ENCODE assay signal across 15 cellular contexts in genomic region chr10:129530486-129531065, GRCh38.
A peak's percentile ranks its signal among the peaks of the same experiment; 100 is the strongest.
DNase-seq lines count a peak whose midpoint lies in the region; ATAC-seq and TF ChIP-seq lines count a peak whose summit lies in the region.
"Had no signal": no experiment of that assay in that cellular context is flagged by ENCODE, and none has a peak within 500 bp of the region (broad histone marks: within the 10 kb centered on the region; RNA-seq: fewer than 3 reads in every experiment).

No MANE protein-coding gene starts in this region.

- H3K9me3 Mint-ChIP-seq in GM23338 = no peaks in the 10 kb centered on the region
- peaks cover 0 to 19% (median 5%) of the 10 kb centered on the region in 8 donors for H3K9me3 Mint-ChIP-seq in CD4-positive, alpha-beta memory T cell

- H3K9me2 ChIP-seq in GM23338 (ENCODE audit: insufficient read depth) = 0 out of 2 replicates have a peak, but pooled peaks cover 8% of the 10 kb centered on the region

- CTCF ChIA-PET in RWPE1 (lab: Yijun Ruan, JAX) = no interaction called here
- CTCF ChIA-PET in CD4-positive, alpha-beta memory T cell (lab: Charles Lee; ENCODE audit: partially characterized antibody) = no interaction called here

- H3K27me3 ChIP-seq in GM23338 (ENCODE audit: insufficient read depth) (no peaks in the 10 kb centered on the region), mesenchymal stem cell (ENCODE audit: control insufficient read depth in 1 of 2, insufficient read depth in 1 of 2, low read length in 2 of 2) (no peaks in the 10 kb centered on the region)
- H3K27me3 ChIP-seq in CD4-positive, alpha-beta memory T cell (ENCODE audit: insufficient read depth, low read length) = no peaks in the 10 kb centered on the region

- H2BK15ac ChIP-seq in mesenchymal stem cell (ENCODE audit: low read depth, poor library complexity, severe bottlenecking) = no peak overlapping the region

- DNase-seq in AG10803 (ENCODE audit: low read depth) (peak; percentile 52), GM23338 (ENCODE audit: low spot score) (no peak), RWPE1 (ENCODE audit: low spot score) (no peak), mesenchymal stem cell (no peak), NCI-H526 treated with DMSO at 0.1 percent for 48 hours (lab: John Stamatoyannopoulos, UW) (no peak), erythroblast (lab: John Stamatoyannopoulos, UW) (no peak)
- no peak for DNase-seq in CD4-positive, alpha-beta memory T cell
- DNase-seq: COR-L47, DMS53, HFFc6, NCI-H1417 treated with DMSO at 0.1 percent for 48 hours, NCI-H2029, NCI-H510A treated with DMSO at 0.1 percent for 48 hours, RPMI8226 had no signal

- H3K79me1 ChIP-seq in mesenchymal stem cell (replicated peaks; ENCODE audit: low read length, poor library complexity, severe bottlenecking) = peaks cover 53% of the 10 kb centered on the region

- H3K18ac ChIP-seq in mesenchymal stem cell (ENCODE audit: low read depth in 1 of 2, low read length in 2 of 2) = no peak overlapping the region

- no peaks in the 10 kb centered on the region for H3F3A ChIP-seq in GM23338 (replicated peaks; ENCODE audit: low read depth)

- H3K36me3 ChIP-seq in GM23338 (ENCODE audit: insufficient read depth) = no peaks in the 10 kb centered on the region
- peaks cover 3 to 13% of the 10 kb centered on the region in 2 experiments for H3K36me3 ChIP-seq in mesenchymal stem cell (ENCODE audit: control insufficient read depth in 1 of 2, insufficient read depth in 2 of 2, low read depth in 1 of 2, low read length in 2 of 2)
- H3K36me3 ChIP-seq in CD4-positive, alpha-beta memory T cell (ENCODE audit: insufficient read depth, low read length) = no peaks in the 10 kb centered on the region

- TF ChIP-seq CTCF in AG10803 (conservative IDR thresholded peaks at IDR 0.05; ENCODE audit: low read length) (no peak), GM23338 (conservative IDR thresholded peaks at IDR 0.05; ENCODE audit: low read depth in 2 of 2) (no peak), RWPE1 (conservative IDR thresholded peaks at IDR 0.05; ENCODE audit: low read depth) (no peak)

- ATAC-seq in GM23338 = no peak
- no peak for ATAC-seq in HG03039 (IDR thresholded peaks at IDR 0.05; ENCODE audit: unreplicated experiment)

- H3K4me1 ChIP-seq in GM23338 (ENCODE audit: insufficient read depth) (peaks cover 4% of the 10 kb centered on the region; the same call in 1 of the 2 replicates), mesenchymal stem cell (ENCODE audit: control insufficient read depth, insufficient read depth, low read depth, low read length) (peaks cover 27% of the 10 kb centered on the region)
- H3K4me1 ChIP-seq in CD4-positive, alpha-beta memory T cell (ENCODE audit: insufficient read depth, low read length) = no peaks in the 10 kb centered on the region

- H3K4me3 ChIP-seq in AG10803 (ENCODE audit: low read length) (no peak overlapping the region), GM23338 (no peak overlapping the region), mesenchymal stem cell (ENCODE audit: insufficient read depth in 1 of 2, low read depth in 1 of 2, low read length in 2 of 2) (no peak overlapping the region)
- H3K4me3 ChIP-seq in CD4-positive, alpha-beta memory T cell (ENCODE audit: low read length in 2 of 2) = no peak overlapping the region

- POLR2A ChIA-PET in RWPE1 (lab: Yijun Ruan, JAX; ENCODE audit: low non-redundant PET) = no interaction called here
- POLR2A ChIA-PET in CD4-positive, alpha-beta memory T cell (lab: Charles Lee; ENCODE audit: partially characterized antibody) = no interaction called here

- H4K20me1 ChIP-seq in GM23338 (replicated peaks; ENCODE audit: insufficient read depth) = no peaks in the 10 kb centered on the region

- H3K4ac ChIP-seq in mesenchymal stem cell (ENCODE audit: low read depth in 1 of 2, low read length in 2 of 2) = no peak overlapping the region

- intact Hi-C loops in CD4-positive, alpha-beta memory T cell (cut with micrococcal nuclease) = no loop called here

- no peak overlapping the region for H3K9ac ChIP-seq in mesenchymal stem cell (ENCODE audit: low read length)

- H3K27ac Mint-ChIP-seq in GM23338 = 0 out of 2 replicates have a peak overlapping the region, but pooled peaks have one; percentile 64
- H3K27ac Mint-ChIP-seq in CD4-positive, alpha-beta memory T cell = no peak overlapping the region
- H3K27ac Mint-ChIP-seq: HFFc6 had no signal

- no peak for TF ChIP-seq POLR2A in erythroblast (IDR thresholded peaks at IDR 0.05; ENCODE audit: low read length)

- no peak overlapping the region for H3K4me2 ChIP-seq in GM23338
- no peak overlapping the region for H3K4me2 ChIP-seq in mesenchymal stem cell (ENCODE audit: low read length, poor library complexity, severe bottlenecking)

- H3K4me1 Mint-ChIP-seq in GM23338 = peaks cover 23% of the 10 kb centered on the region
- H3K4me1 Mint-ChIP-seq in CD4-positive, alpha-beta memory T cell = peaks cover 6 to 30% (median 10%) of the 10 kb centered on the region in 4 donors

- H4K91ac ChIP-seq in mesenchymal stem cell (ENCODE audit: low read length) = no peak overlapping the region

- peaks cover 6% of the 10 kb centered on the region; the same call in 2 of the 3 replicates for H3K36me3 Mint-ChIP-seq in GM23338 (ENCODE audit: low read depth)
- H3K36me3 Mint-ChIP-seq in CD4-positive, alpha-beta memory T cell = peaks cover 19 to 49% of the 10 kb centered on the region in 2 donors

- H3K27me3 Mint-ChIP-seq in GM23338 (ENCODE audit: insufficient read depth, low read depth, poor library complexity) = no peaks in the 10 kb centered on the region
- H3K27me3 Mint-ChIP-seq in CD4-positive, alpha-beta memory T cell = no peaks in the 10 kb centered on the region

- H3K23ac ChIP-seq in mesenchymal stem cell (ENCODE audit: low read length in 2 of 2) = no peak overlapping the region

- peak overlapping the region; percentile 99 for H2AK5ac ChIP-seq in mesenchymal stem cell (ENCODE audit: low read length, severe bottlenecking)

- peak overlapping the region; percentile 76 for H2BK5ac ChIP-seq in mesenchymal stem cell (ENCODE audit: low read depth, low read length, poor library complexity, severe bottlenecking)

- H3K14ac ChIP-seq in mesenchymal stem cell (ENCODE audit: low read length in 2 of 2) = peak overlapping the region in 1 of 2 experiments; percentile 7

- H2BK120ac ChIP-seq in mesenchymal stem cell (ENCODE audit: low read depth, low read length) = no peak overlapping the region

- H3K27ac ChIP-seq in GM23338 (ENCODE audit: low read depth) (0 out of 2 replicates have a peak overlapping the region, but pooled peaks have one; percentile 88), RWPE1 (peak overlapping the region; percentile 79), mesenchymal stem cell (ENCODE audit: low read length, poor library complexity, severe bottlenecking) (peak overlapping the region; percentile 88)
- H3K27ac ChIP-seq in CD4-positive, alpha-beta memory T cell (ENCODE audit: low read depth, low read length) = no peak overlapping the region

- no peaks in the 10 kb centered on the region for H3K79me2 ChIP-seq in GM23338 (replicated peaks; ENCODE audit: insufficient read depth)

- H2AFZ ChIP-seq in GM23338 (no peak overlapping the region), mesenchymal stem cell (ENCODE audit: low read depth, low read length) (no peak overlapping the region)

- H3K9me3 ChIP-seq in mesenchymal stem cell (ENCODE audit: control insufficient read depth, low read length) = no peaks in the 10 kb centered on the region
- H3K9me3 ChIP-seq in CD4-positive, alpha-beta memory T cell (ENCODE audit: control insufficient read depth in 1 of 2, low read length in 2 of 2) = no peaks in the 10 kb centered on the region

- WGBS in mesenchymal stem cell = 95% methylated on average over 18 of the region's 18 CpGs

- no peak overlapping the region for H3K4me3 Mint-ChIP-seq in GM23338
- H3K4me3 Mint-ChIP-seq in CD4-positive, alpha-beta memory T cell = no peak overlapping the region
- H3K4me3 Mint-ChIP-seq: HFFc6 had no signal

- no peak overlapping the region for H2BK12ac ChIP-seq in mesenchymal stem cell (ENCODE audit: low read length in 2 of 2)

- H4K8ac ChIP-seq in mesenchymal stem cell (ENCODE audit: low read length) = no peak overlapping the region

TF ChIP-seq in GM23338, 12 proteins besides CTCF, POLR2A, EP300 and RAD21 (continues in another document):
- TF ChIP-seq POLR2AphosphoS5 (IDR thresholded peaks at IDR 0.05; ENCODE audit: low read depth) = no peak
